ENCODE assay signal across 8 cellular contexts in the genomic region with DNA sequence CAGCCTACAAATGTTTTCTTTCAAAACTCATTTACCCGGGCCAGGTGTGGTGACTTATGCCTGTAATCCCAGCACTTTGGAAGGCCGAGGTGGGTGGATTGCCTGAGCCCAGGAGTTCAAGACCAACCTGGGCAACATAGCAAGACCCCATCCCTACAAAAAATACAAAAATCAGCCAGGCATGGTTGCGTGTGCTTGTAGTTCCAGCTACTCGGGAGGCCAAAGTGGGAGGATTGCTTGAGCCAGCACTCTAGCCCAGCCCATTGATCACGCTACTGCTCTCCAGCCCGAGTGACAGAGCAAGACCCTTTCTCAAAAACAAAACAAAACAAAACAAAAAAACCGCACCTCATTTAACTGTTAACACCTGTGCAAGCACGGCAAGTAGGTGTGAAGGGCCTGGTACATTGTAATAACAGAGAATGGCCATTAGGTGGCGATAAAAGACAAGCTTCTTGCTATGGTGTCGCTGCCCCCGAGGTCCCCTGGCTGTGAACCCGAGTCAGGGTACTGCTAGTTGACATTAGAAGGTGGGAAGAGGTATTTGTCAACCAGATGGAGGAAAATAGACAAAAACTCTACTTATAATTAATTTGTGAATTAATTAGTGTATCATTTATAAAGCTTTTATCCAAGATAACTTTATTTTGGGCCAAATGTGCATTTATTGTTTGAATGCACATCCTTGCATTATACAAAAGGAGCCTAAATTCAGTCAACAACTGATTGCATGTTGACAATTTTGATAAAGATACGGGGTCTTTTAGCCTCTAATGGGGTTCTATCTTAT.
A peak's percentile ranks its signal among the peaks of the same experiment; 100 is the strongest.
DNase-seq lines count a peak whose midpoint lies in the region; ATAC-seq and TF ChIP-seq lines count a peak whose summit lies in the region.

No MANE protein-coding gene starts in this region.

- peak; percentile 87 for DNase-seq in D341Med (ENCODE audit: low spot score)
- peak; percentile 92 for DNase-seq in MM.1S
- DNase-seq in RWPE2 (ENCODE audit: low spot score), result no peak
- DNase-seq in activated naive CD4-positive, alpha-beta T cell treated with anti-CD3 and anti-CD28 coated beads, Interleukin-2, amount 50 U/mL, for 72 hours (ENCODE audit: low spot score in 2 of 2), result peak in 1 of 2 donors; percentile 45
- peak; percentile 60 for DNase-seq in Right ventricle myocardium superior
- DNase-seq in prostate gland (ENCODE audit: low spot score), result peak; percentile 40
- no peak for DNase-seq in ureter (ENCODE audit: low spot score)

- H3K79me2 ChIP-seq in MM.1S (ENCODE audit: low read length), result no peaks in the 10 kb centered on the region

- H3K27ac Mint-ChIP-seq in activated naive CD4-positive, alpha-beta T cell treated with anti-CD3 and anti-CD28 coated beads, Interleukin-2, amount 50 U/mL, for 72 hours, result no peak overlapping the region

- TF ChIP-seq POLR2A in prostate gland (IDR thresholded peaks at IDR 0.05), result no peak

- H3K4me1 ChIP-seq in MM.1S (ENCODE audit: low read length) (no peaks in the 10 kb centered on the region), RWPE2 (ENCODE audit: insufficient read depth, poor library complexity, severe bottlenecking) (peaks cover 4% of the 10 kb centered on the region), prostate gland (replicated peaks) (no peaks in the 10 kb centered on the region)

- no peaks in the 10 kb centered on the region for H3K36me3 Mint-ChIP-seq in activated naive CD4-positive, alpha-beta T cell treated with anti-CD3 and anti-CD28 coated beads, Interleukin-2, amount 50 U/mL, for 72 hours

- H3K27ac ChIP-seq in MM.1S (ENCODE audit: low read length) (no peak overlapping the region), RWPE2 (ENCODE audit: poor library complexity, severe bottlenecking) (no peak overlapping the region), prostate gland (no peak overlapping the region)

- H3K9me3 ChIP-seq in MM.1S (replicated peaks; ENCODE audit: insufficient read depth, low read length), result no peaks in the 10 kb centered on the region
- H3K9me3 ChIP-seq in RWPE2 (ENCODE audit: severe bottlenecking), result no peaks in the 10 kb centered on the region
- no peaks in the 10 kb centered on the region for H3K9me3 ChIP-seq in prostate gland

- H3K4me3 ChIP-seq in MM.1S (ENCODE audit: low read length) (no peak overlapping the region), RWPE2 (ENCODE audit: severe bottlenecking) (no peak overlapping the region), prostate gland (no peak overlapping the region)

- H3K4me2 ChIP-seq in MM.1S (ENCODE audit: low read depth, low read length), result no peak overlapping the region; the same call in 1 of the 2 replicates

- H3F3A ChIP-seq in MM.1S (ENCODE audit: insufficient read depth, low read length), result no peaks in the 10 kb centered on the region

- intact Hi-C loops in Right ventricle myocardium superior (cut with DNase I) (loop anchor here (2.0 kb wide), 1 partner anchor 197 kb away; no protein-coding TSS in a partner anchor), prostate gland (cut with DNase I) (loop anchor here (2.0 kb wide), 1 partner anchor 197 kb away; no protein-coding TSS in a partner anchor)

- H2AFZ ChIP-seq in MM.1S (ENCODE audit: low read length), result peak overlapping the region; percentile 1; the same call in 1 of the 2 replicates

- H3K9ac ChIP-seq in MM.1S (ENCODE audit: low read length), result no peak overlapping the region

- ATAC-seq in GM21528 (IDR thresholded peaks at IDR 0.05; ENCODE audit: low FRiP score, unreplicated experiment), result peak; percentile 55
- ATAC-seq in RWPE2 (ENCODE audit: low read depth), result peak; percentile 82
- peak; percentile 56 to 82 for ATAC-seq in activated naive CD4-positive, alpha-beta T cell treated with anti-CD3 and anti-CD28 coated beads, Interleukin-2, amount 50 U/mL, for 72 hours
- peak; percentile 79 for ATAC-seq in Right ventricle myocardium superior (ENCODE audit: poor library complexity)

- TF ChIP-seq CTCF in MM.1S (IDR thresholded peaks at IDR 0.05; ENCODE audit: low read length), result peak; percentile 99
- TF ChIP-seq CTCF in RWPE2 (IDR thresholded peaks at IDR 0.05; ENCODE audit: poor library complexity, severe bottlenecking), result peak; percentile 86
- peak; percentile 77 to 84 (median 82) for TF ChIP-seq CTCF in prostate gland (IDR thresholded peaks at IDR 0.05)

- no peaks in the 10 kb centered on the region for H3K36me3 ChIP-seq in MM.1S (replicated peaks; ENCODE audit: insufficient read depth, low read length)
- no peaks in the 10 kb centered on the region for H3K36me3 ChIP-seq in RWPE2 (ENCODE audit: low read depth)
- no peaks in the 10 kb centered on the region for H3K36me3 ChIP-seq in prostate gland

- H3K27me3 ChIP-seq in MM.1S (replicated peaks; ENCODE audit: insufficient read depth, low read length), result no peaks in the 10 kb centered on the region
- peaks cover 4% of the 10 kb centered on the region for H3K27me3 ChIP-seq in RWPE2 (ENCODE audit: insufficient read depth, poor library complexity, severe bottlenecking)
- no peaks in the 10 kb centered on the region for H3K27me3 ChIP-seq in prostate gland (replicated peaks; ENCODE audit: insufficient read depth)

- H3K9me3 Mint-ChIP-seq in activated naive CD4-positive, alpha-beta T cell treated with anti-CD3 and anti-CD28 coated beads, Interleukin-2, amount 50 U/mL, for 72 hours, result no peaks in the 10 kb centered on the region

- H4K20me1 ChIP-seq in MM.1S (ENCODE audit: insufficient read depth, low read length), result no peaks in the 10 kb centered on the region

- H3K9me2 ChIP-seq in MM.1S (replicated peaks; ENCODE audit: insufficient read depth, low read length), result no peaks in the 10 kb centered on the region

- WGBS in prostate gland, result 26% methylated on average over 13 of the region's 13 CpGs

Comparison
In these comparisons a context has a peak if more than half of its experiments do, and no peak if none do; other contexts are left out.
1. DNase-seq: peak in D341Med (single experiment), MM.1S (single experiment), Right ventricle myocardium superior (single experiment) and prostate gland (single experiment); none in RWPE2 (single experiment) and ureter (single experiment).
2. Peak in every context shown above with its lines, with median percentiles within 50 percentile points of each other: ATAC-seq and CTCF ChIP-seq.